36 cellular contexts compared by ENCODE assay signal in the genomic region with DNA sequence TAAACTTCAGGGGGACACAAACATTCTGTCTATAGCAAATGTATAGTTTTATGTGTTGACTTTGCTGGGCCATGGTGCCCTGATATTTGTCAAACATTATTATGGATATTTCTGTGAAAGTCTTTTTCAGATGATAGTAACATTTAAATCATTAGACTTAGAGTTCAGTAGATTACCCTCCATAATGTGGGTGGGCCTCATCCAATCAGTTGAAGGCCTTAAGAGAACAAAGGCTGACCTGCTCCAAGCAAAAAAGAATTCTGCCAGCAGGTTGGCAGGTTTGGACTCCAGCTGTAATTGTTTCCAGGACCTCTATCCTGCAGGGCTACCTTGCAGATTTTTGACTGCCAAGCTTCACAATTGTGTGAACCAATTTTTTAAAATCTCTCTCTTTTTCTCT.
DNase-seq lines count a peak whose midpoint lies in the region; ATAC-seq, FAIRE-seq and TF ChIP-seq lines count a peak whose summit lies in the region.
"Had no signal": no experiment of that assay in that cellular context is flagged by ENCODE, and none has a peak within 500 bp of the region (broad histone marks: within the 10 kb centered on the region; RNA-seq: fewer than 3 reads in every experiment).

No MANE protein-coding gene starts in this region.

- POLR2A ChIA-PET in HEK293 (lab: Yijun Ruan, JAX): no interaction called here
- POLR2A ChIA-PET in K562 (lab: Yijun Ruan, JAX): no interaction called here
- POLR2A ChIA-PET in CD8-positive, alpha-beta memory T cell (lab: Charles Lee): no interaction called here

- H3K4me1 Mint-ChIP-seq in nephron progenitor cell (peaks cover 31% of the 10 kb centered on the region), progenitor cell of endocrine pancreas (ENCODE audit: low read depth) (no peaks in the 10 kb centered on the region)
- H3K4me1 Mint-ChIP-seq in CD8-positive, alpha-beta memory T cell: no peaks in the 10 kb centered on the region
- H3K4me1 Mint-ChIP-seq: B cell; CD14-positive monocyte; CD4-positive, alpha-beta memory T cell; CD4-positive, CD25-positive, alpha-beta regulatory T cell had no signal

- FAIRE-seq in K562 (lab: Jason Lieb, UNC): no peak
- FAIRE-seq: A204.1, A549, D721Med had no signal

- H3K4me3 ChIP-seq in HEK293 (ENCODE audit: low read depth, low read length): no peak overlapping the region
- no peak overlapping the region for H3K4me3 ChIP-seq in K562
- H3K4me3 ChIP-seq in CD8-positive, alpha-beta memory T cell (ENCODE audit: low read length): no peak overlapping the region
- H3K4me3 ChIP-seq in coronary artery: no peak overlapping the region
- H3K4me3 ChIP-seq: A549; BLaER1; BLaER1 treated with 17β-estradiol and CSF1 and Interleukin-3, amounts not matched to agents 10 nM and 100 nM had no signal

- H3K9me3 Mint-ChIP-seq in nephron progenitor cell: peaks cover 11% of the 10 kb centered on the region
- H3K9me3 Mint-ChIP-seq in progenitor cell of endocrine pancreas (ENCODE audit: low read depth): peaks cover 3% of the 10 kb centered on the region
- peaks cover 7 to 41% (median 8%) of the 10 kb centered on the region in 5 donors for H3K9me3 Mint-ChIP-seq in CD8-positive, alpha-beta memory T cell

- TF ChIP-seq RAD21 in K562 (CRISPR knock-in tag; conservative IDR thresholded peaks at IDR 0.05 in 1 of 2, IDR thresholded peaks at IDR 0.05 in 1 of 2): no peak

- H3K4me1 ChIP-seq in HEK293 (ENCODE audit: control insufficient read depth, insufficient read depth, low read length): peaks cover 3% of the 10 kb centered on the region; the same call in 1 of the 2 replicates
- H3K4me1 ChIP-seq in K562 (replicated peaks in 1 of 2; ENCODE audit: control insufficient read depth in 2 of 2, insufficient read depth in 2 of 2, low read length in 2 of 2): no peaks in the 10 kb centered on the region
- H3K4me1 ChIP-seq in CD8-positive, alpha-beta memory T cell (ENCODE audit: insufficient read depth, low read length): no peaks in the 10 kb centered on the region
- H3K4me1 ChIP-seq: A549; BE2C; BLaER1; BLaER1 treated with 17β-estradiol and CSF1 and Interleukin-3, amounts not matched to agents 10 nM and 100 nM; Caco-2 had no signal

- no peaks in the 10 kb centered on the region for H3K79me2 ChIP-seq in K562 (ENCODE audit: control insufficient read depth, insufficient read depth, low read length)

- TF ChIP-seq POLR2A in K562 (conservative IDR thresholded peaks at IDR 0.05): no peak

- TF ChIP-seq CTCF in HEK293 (tag by site-specific recombination; IDR thresholded peaks at IDR 0.05): no peak
- no peak for TF ChIP-seq CTCF in K562 (IDR thresholded peaks at IDR 0.05 in 2 of 3, conservative IDR thresholded peaks at IDR 0.05 in 1 of 3; ENCODE audit: insufficient read depth in 2 of 3, low read depth in 1 of 3, low read length in 3 of 3)
- TF ChIP-seq CTCF in nephron progenitor cell (IDR thresholded peaks at IDR 0.05): no peak
- no peak for TF ChIP-seq CTCF in progenitor cell of endocrine pancreas (IDR thresholded peaks at IDR 0.05; ENCODE audit: unreplicated experiment)
- no peak for TF ChIP-seq CTCF in coronary artery (IDR thresholded peaks at IDR 0.05)

- no peaks in the 10 kb centered on the region for H4K20me1 ChIP-seq in K562 (replicated peaks; ENCODE audit: control insufficient read depth, insufficient read depth, low read length)
- H4K20me1 ChIP-seq: BLaER1; BLaER1 treated with 17β-estradiol and CSF1 and Interleukin-3, amounts not matched to agents 10 nM and 100 nM had no signal

- BruUV-seq in K562 (replicated peaks; lab: Mats Ljungman, UMichigan): no TSS peak

- no peaks in the 10 kb centered on the region for H3K27me3 ChIP-seq in K562 (ENCODE audit: control insufficient read depth in 2 of 2, insufficient read depth in 2 of 2, low read length in 2 of 2)
- no peaks in the 10 kb centered on the region for H3K27me3 ChIP-seq in CD8-positive, alpha-beta memory T cell (ENCODE audit: insufficient read depth, low read length, poor library complexity, severe bottlenecking)
- H3K27me3 ChIP-seq: BE2C; BLaER1; BLaER1 treated with 17β-estradiol and CSF1 and Interleukin-3, amounts not matched to agents 10 nM and 100 nM had no signal

- intact Hi-C loops in K562 (cut with micrococcal nuclease): no loop called here

- no peak overlapping the region for H3K27ac ChIP-seq in HEK293 (ENCODE audit: extremely low read depth, low read depth, low read length)
- H3K27ac ChIP-seq in K562 (ENCODE audit: extremely low read depth, low read depth, low read length): no peak overlapping the region
- no peak overlapping the region for H3K27ac ChIP-seq in CD8-positive, alpha-beta memory T cell (ENCODE audit: low read depth, low read length)
- no peak overlapping the region for H3K27ac ChIP-seq in coronary artery
- H3K27ac ChIP-seq: 22Rv1; A549; BLaER1; BLaER1 treated with 17β-estradiol and CSF1 and Interleukin-3, amounts not matched to agents 10 nM and 100 nM; C4-2B had no signal

- H3K4me3 Mint-ChIP-seq in nephron progenitor cell (no peak overlapping the region), progenitor cell of endocrine pancreas (ENCODE audit: low read depth) (no peak overlapping the region)
- no peak overlapping the region for H3K4me3 Mint-ChIP-seq in CD8-positive, alpha-beta memory T cell
- H3K4me3 Mint-ChIP-seq: B cell; CD14-positive monocyte; CD4-positive, alpha-beta memory T cell; CD4-positive, alpha-beta T cell; CD4-positive, CD25-positive, alpha-beta regulatory T cell; CD8-positive, alpha-beta T cell had no signal

- no peak overlapping the region for H3K9ac ChIP-seq in K562 (ENCODE audit: insufficient read depth in 1 of 2, low read depth in 2 of 2, low read length in 2 of 2)
- H3K9ac ChIP-seq: BLaER1; BLaER1 treated with 17β-estradiol and CSF1 and Interleukin-3, amounts not matched to agents 10 nM and 100 nM had no signal

- no peak overlapping the region for H3K4me2 ChIP-seq in K562 (ENCODE audit: insufficient read depth, low read length)
- H3K4me2 ChIP-seq: A549; BLaER1; BLaER1 treated with 17β-estradiol and CSF1 and Interleukin-3, amounts not matched to agents 10 nM and 100 nM had no signal

- H3K27ac Mint-ChIP-seq in nephron progenitor cell (peak overlapping the region; percentile 98), progenitor cell of endocrine pancreas (peak overlapping the region; percentile 71)
- H3K27ac Mint-ChIP-seq in CD8-positive, alpha-beta memory T cell: no peak overlapping the region
- H3K27ac Mint-ChIP-seq: B cell; CD14-positive monocyte; CD4-positive, alpha-beta memory T cell; CD4-positive, alpha-beta T cell; CD4-positive, CD25-positive, alpha-beta regulatory T cell; CD8-positive, alpha-beta T cell had no signal

- no peaks in the 10 kb centered on the region for H3K9me1 ChIP-seq in K562 (ENCODE audit: control insufficient read depth, insufficient read depth, low read length)

- ATAC-seq in K562: no peak
- no peak for ATAC-seq in HG02870 (IDR thresholded peaks at IDR 0.05; ENCODE audit: unreplicated experiment)
- ATAC-seq: A549; CD8-positive, alpha-beta T cell had no signal

- no peaks in the 10 kb centered on the region for H3K9me3 ChIP-seq in HEK293 (ENCODE audit: control insufficient read depth, insufficient read depth, low read depth, low read length)
- H3K9me3 ChIP-seq in K562 (replicated peaks; ENCODE audit: control insufficient read depth, insufficient read depth, low read depth, low read length): no peaks in the 10 kb centered on the region
- H3K9me3 ChIP-seq in CD8-positive, alpha-beta memory T cell (ENCODE audit: low read length): no peaks in the 10 kb centered on the region
- H3K9me3 ChIP-seq: A549; BE2C; BLaER1; BLaER1 treated with 17β-estradiol and CSF1 and Interleukin-3, amounts not matched to agents 10 nM and 100 nM; Caco-2 had no signal

- CTCF ChIA-PET in HEK293 (lab: Yijun Ruan, JAX) (interaction anchor here (0.6 kb wide), 1 partner anchor 323 kb away, joined by 3 read pairs; no protein-coding TSS in a partner anchor), K562 (lab: Yijun Ruan, JAX; ENCODE audit: low intra/inter-chr PET ratio) (no interaction called here)
- CTCF ChIA-PET in CD8-positive, alpha-beta memory T cell (lab: Charles Lee): no interaction called here

- no peak overlapping the region for H2AFZ ChIP-seq in K562 (ENCODE audit: low read depth, low read length)

- no peak for TF ChIP-seq EP300 in K562 (IDR thresholded peaks at IDR 0.05; ENCODE audit: low read length)

- H3K27me3 Mint-ChIP-seq in nephron progenitor cell (ENCODE audit: low read depth, poor library complexity) (no peaks in the 10 kb centered on the region), progenitor cell of endocrine pancreas (no peaks in the 10 kb centered on the region)
- no peaks in the 10 kb centered on the region for H3K27me3 Mint-ChIP-seq in CD8-positive, alpha-beta memory T cell
- H3K27me3 Mint-ChIP-seq: B cell; CD4-positive, alpha-beta memory T cell; CD4-positive, alpha-beta T cell; CD4-positive, CD25-positive, alpha-beta regulatory T cell had no signal

- no peak for DNase-seq in K562 (ENCODE audit: extremely low read depth in 1 of 4, low spot score in 3 of 4)
- DNase-seq in nephron progenitor cell: no peak
- no peak for DNase-seq in progenitor cell of endocrine pancreas (ENCODE audit: low spot score, unreplicated experiment)
- no peak for DNase-seq in CD8-positive, alpha-beta memory T cell
- no peak for DNase-seq in iPS-NIHi11 (ENCODE audit: low spot score)
- DNase-seq in coronary artery (ENCODE audit: low spot score): no peak
- DNase-seq: 8988T; ACHN; AML-193; BE2C; C1 segment of cervical spinal cord; Caco-2; Calu3; CD4-positive, alpha-beta memory T cell; CD4-positive, alpha-beta T cell; CD4-positive, CD25-positive, alpha-beta regulatory T cell; CD8-positive, alpha-beta T cell; COR-L47; DMS 273 treated with DMSO at 0.1 percent for 48 hours; DMS153; DMS53; DMS79; DMS79 treated with DMSO at 0.1 percent for 48 hours; DND-41; EL had no signal

- H3K36me3 Mint-ChIP-seq in nephron progenitor cell (ENCODE audit: low read depth) (no peaks in the 10 kb centered on the region), progenitor cell of endocrine pancreas (ENCODE audit: insufficient read depth) (no peaks in the 10 kb centered on the region)
- no peaks in the 10 kb centered on the region for H3K36me3 Mint-ChIP-seq in CD8-positive, alpha-beta memory T cell
- H3K36me3 Mint-ChIP-seq: CD14-positive monocyte; CD4-positive, alpha-beta memory T cell; CD4-positive, CD25-positive, alpha-beta regulatory T cell; CD8-positive, alpha-beta T cell had no signal

- in situ Hi-C loops in K562 (cut with MboI): no loop called here

- no peaks in the 10 kb centered on the region for H3K36me3 ChIP-seq in HEK293 (ENCODE audit: control insufficient read depth in 2 of 2, insufficient read depth in 1 of 2, low read length in 2 of 2)
- no peaks in the 10 kb centered on the region for H3K36me3 ChIP-seq in K562 (ENCODE audit: control insufficient read depth, insufficient read depth, low read length)
- no peaks in the 10 kb centered on the region for H3K36me3 ChIP-seq in CD8-positive, alpha-beta memory T cell (ENCODE audit: insufficient read depth, low read length)
- H3K36me3 ChIP-seq: BE2C; BLaER1; BLaER1 treated with 17β-estradiol and CSF1 and Interleukin-3, amounts not matched to agents 10 nM and 100 nM had no signal

TF ChIP-seq in K562, 482 proteins besides CTCF, POLR2A, EP300 and RAD21:
- TF ChIP-seq ZNF134 (CRISPR knock-in tag; conservative IDR thresholded peaks at IDR 0.05): peak; percentile 67
- no peak for TF ChIP-seq HNRNPUL1 (IDR thresholded peaks at IDR 0.05; ENCODE audit: low read length)
TF ChIP-seq in K562: peak in this region for 1.

Comparison
In these comparisons a context has a peak if more than half of its experiments do, and no peak if none do; other contexts are left out.
1. H3K27ac Mint-ChIP-seq: peak in nephron progenitor cell (single experiment) and progenitor cell of endocrine pancreas (single experiment); none in CD8-positive, alpha-beta memory T cell (0 of 8).